8 cellular contexts compared by ENCODE assay signal in genomic region chr11:118437046-118437735, GRCh38. TPM values are rescaled to one million over a fixed set of nuclear protein-coding genes. Genes with fewer than 3 reads are reported as not detected.
DNase-seq lines count a peak whose midpoint lies in the region; ATAC-seq and TF ChIP-seq lines count a peak whose summit lies in the region.

No MANE protein-coding gene starts in this region.

- POLR2A ChIA-PET in GM10248 (lab: Yijun Ruan, JAX) = interaction anchor here (1.6 kb wide), 1 partner anchor 73 kb away, joined by 20 read pairs; no protein-coding TSS in a partner anchor

- peak; percentile 45 for DNase-seq in GM10248 (ENCODE audit: extremely low spot score)
- peak; percentile 27 for DNase-seq in NCI-H2029 treated with DMSO at 0.1 percent for 48 hours (lab: John Stamatoyannopoulos, UW)
- DNase-seq in activated CD8-positive, alpha-beta memory T cell treated with anti-CD3 and anti-CD28 coated beads for 48 hours (ENCODE audit: low read depth in 2 of 3, low spot score in 2 of 3) = peak in 2 of 3 experiments; percentile 7 to 20
- peak; percentile 9 for DNase-seq in midbrain (lab: John Stamatoyannopoulos, UW)
- DNase-seq in stimulated activated naive CD4-positive, alpha-beta T cell (lab: John Stamatoyannopoulos, UW) = peak; percentile 7 to 61 (median 36)
- DNase-seq in A172 (ENCODE audit: low spot score) = no peak

- H3K4me3 ChIP-seq in endocrine pancreas (ENCODE audit: control insufficient read depth, insufficient read depth, low read length) = peak overlapping the region; percentile 61

- H3K9ac ChIP-seq in endocrine pancreas (ENCODE audit: control insufficient read depth, insufficient read depth, low read length) = peak overlapping the region; percentile 69

- ATAC-seq in GM21723 (IDR thresholded peaks at IDR 0.05; ENCODE audit: unreplicated experiment) = no peak

- H3K27me3 ChIP-seq in endocrine pancreas (ENCODE audit: control insufficient read depth, insufficient read depth, low read length) = no peaks in the 10 kb centered on the region

- no peak for TF ChIP-seq CTCF in GM10248 (IDR thresholded peaks at IDR 0.05; ENCODE audit: control extremely low read depth, extremely low read depth, low read depth, missing control alignments)

- H3K4me1 ChIP-seq in endocrine pancreas (ENCODE audit: control insufficient read depth, insufficient read depth, low read length) = peaks cover 30% of the 10 kb centered on the region

- CTCF ChIA-PET in GM10248 (lab: Yijun Ruan, JAX) = no interaction called here

- H3K36me3 ChIP-seq in endocrine pancreas (ENCODE audit: control insufficient read depth, insufficient read depth, low read length) = no peaks in the 10 kb centered on the region

- no peaks in the 10 kb centered on the region for H3K9me3 ChIP-seq in endocrine pancreas (ENCODE audit: control insufficient read depth, low read length)

RNA-seq across cellular contexts. Expression of gene KMT2A, which starts 0.9 kb away (rescaled TPM):
- 15.2 and 19.1 TPM in 2 replicates for total RNA-seq in A172 (2014; rRNA removed; shearing (Covaris generic))

RNA-seq across cellular contexts. Expression of gene ATP5MG, which starts 35.8 kb away (rescaled TPM):
- 49.2 and 49.7 TPM in 2 replicates for total RNA-seq in A172 (2014; rRNA removed; shearing (Covaris generic))
